Comparison of ENCODE assay signal across 8 cellular contexts in the genomic region with DNA sequence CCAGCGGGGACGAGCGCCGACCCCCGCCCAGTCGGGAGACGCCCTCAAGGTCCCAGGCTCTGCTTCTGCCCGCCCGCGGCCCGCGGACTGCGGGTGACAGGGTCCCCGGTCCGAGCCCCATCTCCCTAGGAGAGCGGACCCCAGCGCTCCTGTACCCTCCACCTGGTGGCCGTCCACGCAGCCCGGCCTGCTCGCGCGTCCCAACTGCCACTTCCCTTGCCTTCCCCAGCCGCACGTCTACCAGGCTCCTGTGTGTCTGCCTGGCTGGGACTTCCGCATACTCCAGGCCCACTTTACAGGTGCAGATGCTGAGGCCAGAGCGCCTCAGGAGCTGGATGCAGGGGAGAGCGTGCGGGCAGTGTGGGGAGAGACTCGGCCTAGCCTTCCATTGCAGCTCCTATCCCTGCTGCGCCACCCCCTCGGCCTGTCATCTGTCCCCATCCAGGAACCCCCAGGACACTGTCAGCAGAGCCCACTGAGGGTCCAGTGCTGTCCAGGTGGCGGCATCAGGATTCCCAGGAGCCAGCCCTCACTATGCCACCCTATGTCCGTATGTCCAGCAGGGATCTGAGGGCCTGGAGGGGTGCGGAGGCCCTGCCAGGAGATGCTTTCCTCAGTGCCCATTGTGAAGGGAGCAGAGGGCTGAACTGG. TPM values are rescaled to one million over a fixed set of nuclear protein-coding genes. Genes with fewer than 3 reads are reported as not detected.
DNase-seq lines count a peak whose midpoint lies in the region; ATAC-seq and TF ChIP-seq lines count a peak whose summit lies in the region.

No MANE protein-coding gene starts in this region.

- no peak overlapping the region for H3K27ac ChIP-seq in CD4-positive, alpha-beta T cell (ENCODE audit: low read depth, low read length)
- H3K27ac ChIP-seq in mesenchymal stem cell (ENCODE audit: low read length, poor library complexity, severe bottlenecking) (no peak overlapping the region), vagina (peak overlapping the region; percentile 77)

- WGBS in mesenchymal stem cell = 27% methylated on average over 35 of the region's 35 CpGs

- peaks cover 11% of the 10 kb centered on the region for H3K4me1 ChIP-seq in mesenchymal stem cell (ENCODE audit: control insufficient read depth, insufficient read depth, low read depth, low read length)
- H3K4me1 ChIP-seq in vagina = peaks cover 12% of the 10 kb centered on the region

- peak overlapping the region; percentile 95 for H2BK120ac ChIP-seq in mesenchymal stem cell (ENCODE audit: low read depth, low read length)

- peak overlapping the region; percentile 76 for H3K9ac ChIP-seq in mesenchymal stem cell (ENCODE audit: low read length)

- peak overlapping the region in 1 of 2 experiments; percentile 11 for H2BK12ac ChIP-seq in mesenchymal stem cell (ENCODE audit: low read length in 2 of 2)

- POLR2A ChIA-PET in CD4-positive, alpha-beta T cell (lab: Charles Lee) = no interaction called here

- no peaks in the 10 kb centered on the region for H3K36me3 Mint-ChIP-seq in CD4-positive, alpha-beta T cell (ENCODE audit: low read depth)

- no peaks in the 10 kb centered on the region for H3K36me3 ChIP-seq in mesenchymal stem cell (ENCODE audit: control insufficient read depth in 1 of 2, insufficient read depth in 2 of 2, low read depth in 1 of 2, low read length in 2 of 2)
- no peaks in the 10 kb centered on the region for H3K36me3 ChIP-seq in vagina

- no peaks in the 10 kb centered on the region for H3K9me3 Mint-ChIP-seq in CD4-positive, alpha-beta T cell

- H3K18ac ChIP-seq in mesenchymal stem cell (ENCODE audit: low read depth in 1 of 2, low read length in 2 of 2) = peak overlapping the region; percentile 89 to 96

- H3K4me2 ChIP-seq in mesenchymal stem cell (ENCODE audit: low read length, poor library complexity, severe bottlenecking) = peak overlapping the region; percentile 100

- H3K79me1 ChIP-seq in mesenchymal stem cell (replicated peaks; ENCODE audit: low read length, poor library complexity, severe bottlenecking) = no peaks in the 10 kb centered on the region

- TF ChIP-seq POLR2A in vagina (IDR thresholded peaks at IDR 0.05) = no peak

- intact Hi-C loops in CD4-positive, alpha-beta T cell (cut with DNase I, micrococcal nuclease) = loop anchor here (2.0 to 10.0 kb wide), 7 partner anchors 60 to 813 kb away; a partner anchor contains a TSS
- intact Hi-C loops in vagina (cut with DNase I) = loop anchor here (2.0 kb wide), 1 partner anchor 79 kb away; no protein-coding TSS in a partner anchor

- H2AK5ac ChIP-seq in mesenchymal stem cell (ENCODE audit: low read length, severe bottlenecking) = no peak overlapping the region

- peaks cover 4% of the 10 kb centered on the region for H3K4me1 Mint-ChIP-seq in CD4-positive, alpha-beta T cell (ENCODE audit: low read depth)

- peaks cover 4% of the 10 kb centered on the region for H3K27me3 Mint-ChIP-seq in CD4-positive, alpha-beta T cell

- H3K4ac ChIP-seq in mesenchymal stem cell (ENCODE audit: low read depth in 1 of 2, low read length in 2 of 2) = peak overlapping the region; percentile 86 to 94

- no peak overlapping the region for H3K14ac ChIP-seq in mesenchymal stem cell (ENCODE audit: low read length in 2 of 2)

- peak overlapping the region; percentile 1 for H2AFZ ChIP-seq in mesenchymal stem cell (ENCODE audit: low read depth, low read length)

- H3K23ac ChIP-seq in mesenchymal stem cell (ENCODE audit: low read length in 2 of 2) = no peak overlapping the region

- DNase-seq in CD4-positive, alpha-beta T cell = no peak
- DNase-seq in cardiac fibroblast (ENCODE audit: low read depth in 2 of 2) (no peak), mesenchymal stem cell (no peak), vagina (ENCODE audit: extremely low spot score in 2 of 2) (no peak), HUDEP-2 (lab: John Stamatoyannopoulos, UW; ENCODE audit: unreplicated experiment in 76 of 76) (no peak), SHP77 treated with DMSO at 0.1 percent for 48 hours (lab: John Stamatoyannopoulos, UW) (no peak)

- H3K4me3 ChIP-seq in cardiac fibroblast (replicated peaks in 1 of 2; ENCODE audit: low read depth in 2 of 2, low read length in 2 of 2) = peak overlapping the region; percentile 44 to 58
- peak overlapping the region; percentile 75 to 78 for H3K4me3 ChIP-seq in mesenchymal stem cell (ENCODE audit: insufficient read depth in 1 of 2, low read depth in 1 of 2, low read length in 2 of 2)
- H3K4me3 ChIP-seq in vagina = peak overlapping the region; percentile 58 to 75

- CTCF ChIA-PET in CD4-positive, alpha-beta T cell (lab: Charles Lee) = interaction anchor here (0.9 kb wide), 1 partner anchor 79 kb away, joined by 3 read pairs; no protein-coding TSS in a partner anchor

- no peaks in the 10 kb centered on the region for H3K27me3 ChIP-seq in CD4-positive, alpha-beta T cell (ENCODE audit: control insufficient read depth, insufficient read depth, low read length)
- no peaks in the 10 kb centered on the region for H3K27me3 ChIP-seq in mesenchymal stem cell (ENCODE audit: control insufficient read depth in 1 of 2, insufficient read depth in 1 of 2, low read length in 2 of 2)
- H3K27me3 ChIP-seq in vagina = no peaks in the 10 kb centered on the region

- peak overlapping the region; percentile 99 for H4K8ac ChIP-seq in mesenchymal stem cell (ENCODE audit: low read length)

- H3K9me3 ChIP-seq in CD4-positive, alpha-beta T cell (ENCODE audit: control insufficient read depth, low read length) = no peaks in the 10 kb centered on the region
- no peaks in the 10 kb centered on the region for H3K9me3 ChIP-seq in mesenchymal stem cell (ENCODE audit: control insufficient read depth, low read length)
- no peaks in the 10 kb centered on the region for H3K9me3 ChIP-seq in vagina

- peak overlapping the region; percentile 98 for H4K91ac ChIP-seq in mesenchymal stem cell (ENCODE audit: low read length)

- peak overlapping the region; percentile 94 for H2BK15ac ChIP-seq in mesenchymal stem cell (ENCODE audit: low read depth, poor library complexity, severe bottlenecking)

- H3K4me3 Mint-ChIP-seq in CD4-positive, alpha-beta T cell = peak overlapping the region; percentile 77

- no peak for TF ChIP-seq CTCF in CD4-positive, alpha-beta T cell (IDR thresholded peaks at IDR 0.05)
- TF ChIP-seq CTCF in cardiac fibroblast (IDR thresholded peaks at IDR 0.05; ENCODE audit: low read depth, low read length) (no peak), vagina (IDR thresholded peaks at IDR 0.05) (no peak)

- no peak for ATAC-seq in CD4-positive, alpha-beta T cell (ENCODE audit: poor library complexity)
- peak; percentile 30 for ATAC-seq in HG03521 (IDR thresholded peaks at IDR 0.05; ENCODE audit: unreplicated experiment)
- ATAC-seq in HG03460 (IDR thresholded peaks at IDR 0.05; ENCODE audit: unreplicated experiment) = no peak

- no peak overlapping the region for H2BK5ac ChIP-seq in mesenchymal stem cell (ENCODE audit: low read depth, low read length, poor library complexity, severe bottlenecking)

- no peak overlapping the region for H3K27ac Mint-ChIP-seq in CD4-positive, alpha-beta T cell

RNA-seq across cellular contexts. Expression of a gene that starts 8.0 kb away (rescaled TPM):
- total RNA-seq in CD4-positive, alpha-beta T cell = 1 to 10 TPM; 4.4 to 5.5 TPM
- 10.3 TPM for polyA plus RNA-seq in mesenchymal stem cell (2013, experiment 1 of 2)
- 10.2 TPM for polyA plus RNA-seq in mesenchymal stem cell (2013, experiment 2 of 2)
- 34.6 TPM for total RNA-seq in vagina
